In the genomic region with DNA sequence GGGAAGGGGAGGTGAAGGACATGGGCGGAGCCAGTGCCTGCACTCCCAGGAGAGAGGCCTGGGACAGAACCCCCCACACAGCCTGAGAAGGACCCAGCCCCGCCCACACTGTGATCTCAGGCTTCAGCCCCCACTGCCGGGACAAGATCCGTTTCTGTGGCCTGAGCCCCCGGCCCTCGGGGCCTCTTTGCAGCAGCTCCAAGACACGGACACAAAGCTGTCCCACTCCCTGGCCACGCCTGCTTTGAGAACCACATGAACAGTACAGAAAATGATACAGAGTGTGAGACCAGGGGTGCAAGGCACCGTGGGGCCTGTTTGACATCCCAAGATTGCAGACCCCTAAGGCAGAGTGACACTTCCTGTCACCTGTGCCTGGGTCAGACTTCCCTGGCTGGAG, we compare ENCODE assay signal across 27 cellular contexts.
"Had no signal": no experiment of that assay in that cellular context is flagged by ENCODE, and none has a peak within 500 bp of the region (broad histone marks: within the 10 kb centered on the region; RNA-seq: fewer than 3 reads in every experiment).

No MANE protein-coding gene starts in this region.

- H3K4me1 Mint-ChIP-seq: naive thymus-derived CD8-positive, alpha-beta T cell had no signal

- H3K36me3 ChIP-seq: colonic mucosa, esophagus squamous epithelium, transverse colon had no signal

- H3K9me3 ChIP-seq: colonic mucosa, esophagus squamous epithelium, SK-N-SH, testis, transverse colon had no signal

- H3K27ac Mint-ChIP-seq: T-helper 1 cell treated with Interleukin-12 subunit alpha and Interleukin-12 subunit beta and Interleukin-4 antibody, amounts not matched to agents 30 μg/mL and 1 μg/mL, for 36 hours had no signal

- DNase-seq: activated CD4-positive, alpha-beta T cell treated with anti-CD3 and anti-CD28 coated beads for 4 hours; activated CD4-positive, alpha-beta T cell treated with anti-CD3 and anti-CD28 coated beads, Interleukin-2, amount 50 U/mL, for 4 hours; activated CD8-positive, alpha-beta memory T cell treated with anti-CD3 and anti-CD28 coated beads for 24 hours; activated gamma-delta T cell; activated naive CD4-positive, alpha-beta T cell treated with anti-CD3 and anti-CD28 coated beads, Interleukin-2, amount 50 U/mL, for 16 hours; anterior cingulate cortex; colonic mucosa; effector CD8-positive, alpha-beta T cell; esophagus squamous epithelium; foreskin melanocyte; islet precursor cell; left ventricle myocardium superior; mammary epithelial cell; naive thymus-derived CD8-positive, alpha-beta T cell; SK-N-SH; stimulated activated CD4-positive, alpha-beta T cell treated with anti-CD3 and anti-CD28 coated beads, Interleukin-15, amount 100 ng/mL, for 24 hours; stimulated activated CD4-positive, alpha-beta T cell treated with anti-CD3 and anti-CD28 coated beads, Interleukin-2, amount 100 ng/mL, for 24 hours; stimulated activated naive CD4-positive, alpha-beta T cell; SW 1271; T-helper 9 cell; testis; transverse colon had no signal

- H3K36me3 Mint-ChIP-seq: naive thymus-derived CD8-positive, alpha-beta T cell had no signal

- H3K4me3 ChIP-seq: colonic mucosa, esophagus squamous epithelium, smooth muscle cell, testis, transverse colon had no signal

- H3K4me3 Mint-ChIP-seq: naive thymus-derived CD8-positive, alpha-beta T cell; neural crest cell; T-helper 1 cell treated with Interleukin-12 subunit alpha and Interleukin-12 subunit beta and Interleukin-4 antibody, amounts not matched to agents 30 μg/mL and 1 μg/mL, for 36 hours had no signal

- H3K9me3 Mint-ChIP-seq: naive thymus-derived CD8-positive, alpha-beta T cell; neural crest cell; T-helper 1 cell treated with Interleukin-12 subunit alpha and Interleukin-12 subunit beta and Interleukin-4 antibody, amounts not matched to agents 30 μg/mL and 1 μg/mL, for 36 hours had no signal

- H3K27me3 ChIP-seq: colonic mucosa, testis, transverse colon had no signal

- H3K27ac ChIP-seq: colonic mucosa, epithelial cell of prostate, esophagus squamous epithelium, testis, transverse colon, VCaP had no signal

- ATAC-seq: left ventricle myocardium superior; naive thymus-derived CD8-positive, alpha-beta T cell had no signal

- H3K4me1 ChIP-seq: colonic mucosa, esophagus squamous epithelium, testis, transverse colon had no signal
